Comparison of ENCODE assay signal across 13 cellular contexts in the genomic region with DNA sequence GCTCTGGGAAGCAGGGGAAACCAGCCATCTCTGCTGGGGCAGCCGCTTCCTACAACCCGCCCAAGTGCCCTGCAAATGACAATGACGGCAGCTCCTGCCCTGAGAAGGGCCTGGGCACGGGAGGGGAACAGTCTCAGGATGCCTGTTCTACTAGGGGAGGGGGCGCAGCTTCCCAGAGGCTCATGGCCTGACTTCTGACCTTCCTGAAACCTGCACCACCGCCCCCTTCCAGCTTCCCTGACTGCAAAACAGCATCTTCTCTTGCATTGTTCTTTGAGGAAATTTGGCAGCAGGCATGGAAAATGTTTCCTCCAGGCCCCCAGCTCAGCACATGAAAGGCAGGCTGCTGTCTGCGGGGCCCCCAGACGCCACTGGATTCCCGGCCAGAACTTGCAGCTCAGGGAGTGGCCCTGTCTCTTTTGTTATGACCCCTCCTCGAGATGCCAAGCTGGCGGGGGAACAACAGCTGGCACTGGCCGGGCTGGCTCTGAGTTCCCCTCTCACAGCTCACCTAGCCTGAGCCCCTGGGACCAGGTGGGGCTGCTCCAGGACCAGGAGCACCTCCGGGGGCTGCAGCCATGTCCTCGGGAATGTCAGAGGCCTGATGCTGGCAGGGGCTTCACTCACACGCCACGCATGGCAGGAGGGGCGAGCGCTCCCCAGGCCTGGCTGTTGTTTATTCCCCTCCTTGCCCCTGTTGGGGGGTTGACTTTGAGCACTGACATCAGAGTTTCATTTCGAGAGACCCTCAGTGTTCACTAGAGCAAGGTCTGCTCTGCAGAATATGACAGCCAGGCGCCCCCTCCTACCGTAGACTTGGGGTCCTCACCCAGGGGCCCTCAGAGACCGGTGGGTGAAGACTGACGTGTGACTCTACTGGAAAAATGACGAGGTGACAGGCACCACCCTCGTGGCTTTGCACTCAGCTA.
A peak's percentile ranks its signal among the peaks of the same experiment; 100 is the strongest.
DNase-seq lines count a peak whose midpoint lies in the region; ATAC-seq and TF ChIP-seq lines count a peak whose summit lies in the region.
"Had no signal": no experiment of that assay in that cellular context is flagged by ENCODE, and none has a peak within 500 bp of the region (broad histone marks: within the 10 kb centered on the region; RNA-seq: fewer than 3 reads in every experiment).

No MANE protein-coding gene starts in this region.

- CTCF ChIA-PET in Calu3 (lab: Charles Lee): interaction anchor here (4.0 kb wide), 1 partner anchor 40 kb away, joined by 13 read pairs; no protein-coding TSS in a partner anchor

- H3K27me3 Mint-ChIP-seq in Calu3 (ENCODE audit: unreplicated experiment): no peaks in the 10 kb centered on the region

- intact Hi-C loops in Calu3 (cut with micrococcal nuclease; ENCODE audit: unreplicated experiment): no loop called here
- intact Hi-C loops in right lobe of liver (cut with DNase I): no loop called here

- DNase-seq in Calu3 (no peak), NCI-H1092 treated with DMSO at 0.1 percent for 48 hours (lab: John Stamatoyannopoulos, UW) (peak; percentile 23), dermis microvascular lymphatic vessel endothelial cell (ENCODE audit: low read depth in 2 of 2) (peak; percentile 26 to 71), right lobe of liver (peak in 1 of 3 donors; percentile 22), hepatic stellate cell (ENCODE audit: low spot score) (no peak), amygdala (lab: John Stamatoyannopoulos, UW) (no peak), G401 (ENCODE audit: low spot score) (no peak)
- DNase-seq: activated CD4-positive, alpha-beta T cell treated with anti-CD3 and anti-CD28 coated beads, Interleukin-2, amount 50 U/mL, for 1 hour; activated naive CD4-positive, alpha-beta T cell treated with anti-CD3 and anti-CD28 coated beads for 36 hours; kidney glomerular epithelial cell; stimulated activated CD4-positive, alpha-beta T cell treated with anti-CD3 and anti-CD28 coated beads, Interleukin-4, amount 100 ng/mL, for 1 hour had no signal

- H3K36me3 ChIP-seq in right lobe of liver: no peaks in the 10 kb centered on the region

- H3K4me3 Mint-ChIP-seq in Calu3 (ENCODE audit: low read depth, unreplicated experiment): no peak overlapping the region
- H3K4me3 Mint-ChIP-seq: activated naive CD4-positive, alpha-beta T cell treated with anti-CD3 and anti-CD28 coated beads for 36 hours; IgD-negative memory B cell had no signal

- peaks cover 13% of the 10 kb centered on the region for H3K36me3 Mint-ChIP-seq in Calu3 (ENCODE audit: insufficient read depth, unreplicated experiment)
- H3K36me3 Mint-ChIP-seq: IgD-negative memory B cell had no signal

- no peaks in the 10 kb centered on the region for H3K27me3 ChIP-seq in right lobe of liver

- H3K27ac ChIP-seq in right lobe of liver: no peak overlapping the region

- H3K9me3 Mint-ChIP-seq in Calu3 (ENCODE audit: low read depth, unreplicated experiment): no peaks in the 10 kb centered on the region
- H3K9me3 Mint-ChIP-seq: activated naive CD4-positive, alpha-beta T cell treated with anti-CD3 and anti-CD28 coated beads for 36 hours; IgD-negative memory B cell had no signal

- peak overlapping the region; percentile 67 for H3K27ac Mint-ChIP-seq in Calu3 (ENCODE audit: unreplicated experiment)
- H3K27ac Mint-ChIP-seq: activated naive CD4-positive, alpha-beta T cell treated with anti-CD3 and anti-CD28 coated beads for 36 hours; IgD-negative memory B cell had no signal

- BruUV-seq in Calu3 (replicated peaks; lab: Mats Ljungman, UMichigan): no TSS peak

- TF ChIP-seq CTCF in Calu3 (IDR thresholded peaks at IDR 0.05; ENCODE audit: unreplicated experiment) (no peak), right lobe of liver (IDR thresholded peaks at IDR 0.05) (no peak)

- no peaks in the 10 kb centered on the region for H3K4me1 ChIP-seq in right lobe of liver

- H3K4me3 ChIP-seq in right lobe of liver: no peak overlapping the region

- ATAC-seq in right lobe of liver (peak; percentile 14 to 53 (median 30)), HG03432 (IDR thresholded peaks at IDR 0.05; ENCODE audit: unreplicated experiment) (no peak)

- no peaks in the 10 kb centered on the region for H3K9me3 ChIP-seq in right lobe of liver

- H3K4me1 Mint-ChIP-seq in Calu3 (ENCODE audit: low read depth, unreplicated experiment): peaks cover 53% of the 10 kb centered on the region

- in situ Hi-C loops in G401 (cut with HindIII; ENCODE audit: low sequenced_read_pairs): no loop called here

- 85% methylated on average over 8 of the region's 25 CpGs for WGBS in right lobe of liver (ENCODE audit: insufficient coverage, low coverage, low lambda C conversion rate, missing lambda C conversion rate)

- TF ChIP-seq POLR2A in right lobe of liver (IDR thresholded peaks at IDR 0.05): no peak

Comparison
In these comparisons a context has a peak if more than half of its experiments do, and no peak if none do; other contexts are left out.
1. DNase-seq: peak in NCI-H1092 treated with DMSO at 0.1 percent for 48 hours (single experiment) and dermis microvascular lymphatic vessel endothelial cell (2 of 2); none in Calu3 (single experiment), hepatic stellate cell (single experiment), amygdala (0 of 56) and G401 (single experiment).